Comparison of ENCODE assay signal across 17 cellular contexts in the genomic region with DNA sequence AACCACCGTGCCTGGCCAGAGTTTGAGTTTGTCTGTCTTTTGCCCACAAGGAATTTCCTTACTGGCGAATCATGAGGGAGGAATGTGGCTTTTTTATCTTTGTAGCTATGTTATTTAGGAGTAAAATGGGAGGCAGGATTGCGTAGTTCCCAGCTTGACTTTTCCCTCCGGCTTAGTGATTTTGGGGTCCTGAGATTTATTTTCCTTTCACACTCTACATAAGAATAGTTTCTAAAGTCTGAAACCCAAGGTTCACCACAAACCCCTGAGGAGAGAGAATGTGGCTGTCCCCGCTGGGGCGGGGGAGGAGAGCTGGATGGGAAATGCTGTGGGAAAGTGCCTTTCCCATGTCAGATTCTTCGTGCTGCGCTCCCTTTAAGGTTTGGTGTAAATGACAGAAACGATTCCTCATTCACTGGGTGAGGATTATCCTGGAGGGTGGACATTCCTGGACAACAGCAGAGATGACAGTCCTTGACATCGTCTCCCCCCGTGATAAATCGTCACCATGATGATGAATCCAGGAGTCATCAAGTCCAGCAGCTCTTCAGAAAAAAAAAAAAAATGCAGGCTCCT.
DNase-seq lines count a peak whose midpoint lies in the region; ATAC-seq and TF ChIP-seq lines count a peak whose summit lies in the region.
"Had no signal": no experiment of that assay in that cellular context is flagged by ENCODE, and none has a peak within 500 bp of the region (broad histone marks: within the 10 kb centered on the region; RNA-seq: fewer than 3 reads in every experiment).

No MANE protein-coding gene starts in this region.

- H3K27me3 ChIP-seq in Caco-2 (replicated peaks; ENCODE audit: control insufficient read depth, insufficient read depth, low read length) (no peaks in the 10 kb centered on the region), NT2/D1 (ENCODE audit: insufficient read depth, insufficient read length) (no peaks in the 10 kb centered on the region)
- H3K27me3 ChIP-seq: heart right ventricle, pancreas, tibial artery had no signal

- peak overlapping the region; percentile 36 for H3K9ac ChIP-seq in NT2/D1 (ENCODE audit: insufficient read length, low read depth)

- 17 to 26% methylated on average over 6 to 8 of the region's 12 CpGs for WGBS in mesodermal cell (ENCODE audit: insufficient coverage in 2 of 2), 2 experiments

- H3K4me3 Mint-ChIP-seq in Caco-2 (ENCODE audit: unreplicated experiment): no peak overlapping the region
- H3K4me3 Mint-ChIP-seq: activated CD8-positive, alpha-beta T cell treated with anti-CD3 and anti-CD28 coated beads, Interleukin-2, amount 10 ng/mL, durations not matched to agents 7 days and 5 days had no signal

- CTCF ChIA-PET in Caco-2 (lab: Charles Lee): interaction anchor here (0.6 to 1.4 kb wide), 2 partner anchors 14 to 248 kb away, joined by 5 to 7 read pairs; no protein-coding TSS in a partner anchor

- H3K27ac ChIP-seq in mesodermal cell (ENCODE audit: low read depth, low read length, severe bottlenecking): peak overlapping the region; percentile 79
- H3K27ac ChIP-seq: heart right ventricle, pancreas, RWPE1, tibial artery had no signal

- ATAC-seq in left lobe of liver: no peak
- ATAC-seq in HG02840 (IDR thresholded peaks at IDR 0.05; ENCODE audit: low FRiP score, unreplicated experiment): no peak
- ATAC-seq: activated CD8-positive, alpha-beta T cell treated with anti-CD3 and anti-CD28 coated beads, Interleukin-2, amount 10 ng/mL, durations not matched to agents 7 days and 5 days; pancreas had no signal

- H3K36me3 ChIP-seq in Caco-2 (ENCODE audit: control insufficient read depth, insufficient read depth, low read length) (no peaks in the 10 kb centered on the region), NT2/D1 (ENCODE audit: insufficient read depth, insufficient read length, low read length) (no peaks in the 10 kb centered on the region), mesodermal cell (ENCODE audit: control insufficient read depth, insufficient read depth, low read length) (no peaks in the 10 kb centered on the region)
- H3K36me3 ChIP-seq: pancreas had no signal

- no peaks in the 10 kb centered on the region for H3K9me3 Mint-ChIP-seq in Caco-2 (ENCODE audit: unreplicated experiment)

- no TSS peak for BruUV-seq in Caco-2 (replicated peaks; lab: Mats Ljungman, UMichigan)

- H3K9me3 ChIP-seq in Caco-2: no peaks in the 10 kb centered on the region
- no peaks in the 10 kb centered on the region for H3K9me3 ChIP-seq in NT2/D1 (ENCODE audit: insufficient read depth, low read length)
- no peaks in the 10 kb centered on the region for H3K9me3 ChIP-seq in mesodermal cell (ENCODE audit: control insufficient read depth, low read length)
- H3K9me3 ChIP-seq: heart right ventricle, pancreas, tibial artery had no signal

- no peak for TF ChIP-seq CTCF in Caco-2 (IDR thresholded peaks at IDR 0.05; ENCODE audit: insufficient read depth in 1 of 2, low read depth in 1 of 2, low read length in 1 of 2, severe bottlenecking in 1 of 2, unreplicated experiment in 1 of 2)
- TF ChIP-seq CTCF in epithelial cell of esophagus (IDR thresholded peaks at IDR 0.05; ENCODE audit: insufficient read depth, low read depth, low read length, missing control alignments): no peak

- DNase-seq in Caco-2 (no peak), NT2/D1 (ENCODE audit: low read depth, low spot score) (peak; percentile 65), epithelial cell of esophagus (ENCODE audit: low read depth) (peak; percentile 56), activated T-cell treated with anti-CD3 and anti-CD28 coated beads for 4 hours (no peak), left lobe of liver (ENCODE audit: low spot score) (no peak), MV-4-11 (lab: John Stamatoyannopoulos, UW) (no peak)
- DNase-seq: activated CD8-positive, alpha-beta T cell treated with anti-CD3 and anti-CD28 coated beads, Interleukin-2, amount 10 ng/mL, durations not matched to agents 7 days and 5 days; activated effector memory CD4-positive, alpha-beta T cell treated with anti-CD3 and anti-CD28 coated beads, Interleukin-2, amount 50 U/mL, for 16 hours; COR-L47; heart right ventricle; NCI-H1105; NCI-H446 treated with DMSO at 0.1 percent for 48 hours; pancreas; tibial artery had no signal

- POLR2A ChIA-PET in Caco-2 (lab: Charles Lee): no interaction called here

- H3K4me3 ChIP-seq in Caco-2 (ENCODE audit: low read depth, low read length) (no peak overlapping the region), NT2/D1 (ENCODE audit: insufficient read length, low read depth) (no peak overlapping the region), epithelial cell of esophagus (ENCODE audit: low read length) (no peak overlapping the region), mesodermal cell (ENCODE audit: extremely low read depth, insufficient read depth, low read length, poor library complexity, severe bottlenecking) (no peak overlapping the region)
- H3K4me3 ChIP-seq: heart right ventricle, pancreas, tibial artery had no signal

- H3K4me1 ChIP-seq in Caco-2 (peaks cover 13% of the 10 kb centered on the region), NT2/D1 (ENCODE audit: insufficient read depth, insufficient read length) (peaks cover 14% of the 10 kb centered on the region), mesodermal cell (ENCODE audit: control insufficient read depth, insufficient read depth, low read length, poor library complexity, severe bottlenecking) (peaks cover 5% of the 10 kb centered on the region)
- H3K4me1 ChIP-seq: heart right ventricle, pancreas, tibial artery had no signal

- no peaks in the 10 kb centered on the region for H3K36me3 Mint-ChIP-seq in Caco-2 (ENCODE audit: insufficient read depth, unreplicated experiment)

- no peaks in the 10 kb centered on the region for H3K27me3 Mint-ChIP-seq in Caco-2 (ENCODE audit: insufficient read depth, unreplicated experiment)

- H3K27ac Mint-ChIP-seq in Caco-2 (ENCODE audit: unreplicated experiment): peak overlapping the region; percentile 2
- H3K27ac Mint-ChIP-seq: activated CD8-positive, alpha-beta T cell treated with anti-CD3 and anti-CD28 coated beads, Interleukin-2, amount 10 ng/mL, durations not matched to agents 7 days and 5 days had no signal

- intact Hi-C loops in Caco-2 (cut with micrococcal nuclease; ENCODE audit: unreplicated experiment): no loop called here

- peaks cover 18% of the 10 kb centered on the region for H3K4me1 Mint-ChIP-seq in Caco-2 (ENCODE audit: low read depth, unreplicated experiment)

Comparison
In these comparisons a context has a peak if more than half of its experiments do, and no peak if none do; other contexts are left out.
1. DNase-seq: peak in NT2/D1 (single experiment) and epithelial cell of esophagus (single experiment); none in Caco-2 (0 of 2), activated T-cell treated with anti-CD3 and anti-CD28 coated beads for 4 hours (single experiment), left lobe of liver (single experiment) and MV-4-11 (single experiment).